Comparison of ENCODE assay signal across 13 cellular contexts in the genomic region with DNA sequence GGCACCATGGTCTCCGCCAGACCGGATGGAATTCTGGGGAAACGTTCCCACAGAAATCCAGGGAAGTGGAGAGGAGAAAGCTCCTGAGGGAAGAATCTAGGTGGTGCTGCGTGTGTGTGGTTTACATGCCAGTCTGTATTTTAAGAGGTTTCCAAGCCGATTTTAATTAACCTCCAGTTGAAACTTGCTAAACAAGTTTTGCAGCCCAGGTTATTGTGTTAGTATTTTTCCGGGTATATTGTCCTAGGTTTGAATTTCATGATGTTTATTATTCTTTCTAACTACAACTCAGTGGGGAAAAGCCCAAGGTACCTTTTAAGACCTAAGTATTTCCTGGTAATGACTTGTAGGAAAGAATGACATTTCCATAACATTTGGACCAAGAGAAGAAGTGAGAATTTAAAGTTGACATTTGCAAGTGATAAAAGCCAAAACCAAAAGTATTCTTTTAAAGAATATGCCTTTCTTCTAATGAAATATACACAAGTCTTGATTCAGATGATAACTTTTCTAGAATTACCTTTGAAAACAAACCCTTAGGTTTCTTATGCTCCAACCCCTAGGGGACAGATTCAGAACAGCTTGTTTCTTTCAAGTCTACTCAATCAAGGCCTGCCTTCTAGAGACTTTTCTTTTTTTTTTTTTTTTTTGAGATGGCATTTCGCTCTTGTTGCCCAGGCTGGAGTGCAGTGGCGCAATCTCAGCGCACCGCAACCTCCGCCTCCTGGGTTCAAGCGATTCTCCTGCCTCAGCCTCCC. TPM values are rescaled to one million over a fixed set of nuclear protein-coding genes. Genes with fewer than 3 reads are reported as not detected.
DNase-seq lines count a peak whose midpoint lies in the region; ATAC-seq and TF ChIP-seq lines count a peak whose summit lies in the region.
"Had no signal": no experiment of that assay in that cellular context is flagged by ENCODE, and none has a peak within 500 bp of the region (broad histone marks: within the 10 kb centered on the region; RNA-seq: fewer than 3 reads in every experiment).

No MANE protein-coding gene starts in this region.

- ATAC-seq in HG02840 (IDR thresholded peaks at IDR 0.05; ENCODE audit: low FRiP score, unreplicated experiment) = no peak
- ATAC-seq: activated T-cell treated with anti-CD3 and anti-CD28 coated beads, Interleukin-2, amount 50 U/mL, for 72 hours; GM12878; natural killer cell treated with Interleukin-12 subunit alpha and Interleukin-12 subunit beta and Interleukin-15 and Interleukin-18, amount 100 ng/mL, for 72 hours had no signal

- H3K4me3 ChIP-seq in choroid plexus epithelial cell (ENCODE audit: low read depth, low read length) = no peak overlapping the region
- H3K4me3 ChIP-seq: GM12878 had no signal

- H3K27me3 Mint-ChIP-seq in nephron progenitor cell (ENCODE audit: low read depth, poor library complexity) (peaks cover 3% of the 10 kb centered on the region), CD14-positive monocyte (ENCODE audit: low read depth in 3 of 3) (peaks cover 0 to 3% (median 0%) of the 10 kb centered on the region in 3 donors)

- no peak for TF ChIP-seq RAD21 in Ishikawa (IDR thresholded peaks at IDR 0.05; ENCODE audit: low read depth)

- intact Hi-C loops in CD14-positive monocyte (cut with micrococcal nuclease) = loop anchor here (10.0 kb wide), 2 partner anchors 47 to 257 kb away; partner anchors contain the start of gene EIF2S3 (in 1 of the 2)

- H3K27ac Mint-ChIP-seq in nephron progenitor cell = peak overlapping the region; percentile 73
- H3K27ac Mint-ChIP-seq in CD14-positive monocyte = no peak overlapping the region
- H3K27ac Mint-ChIP-seq: activated T-cell treated with anti-CD3 and anti-CD28 coated beads, Interleukin-2, amount 50 U/mL, for 72 hours; natural killer cell treated with Interleukin-12 subunit alpha and Interleukin-12 subunit beta and Interleukin-15 and Interleukin-18, amount 100 ng/mL, for 72 hours had no signal

- no peaks in the 10 kb centered on the region for H3K9me3 Mint-ChIP-seq in nephron progenitor cell
- H3K9me3 Mint-ChIP-seq in CD14-positive monocyte = peaks cover 0 to 4% (median 0%) of the 10 kb centered on the region in 7 donors
- H3K9me3 Mint-ChIP-seq: activated T-cell treated with anti-CD3 and anti-CD28 coated beads, Interleukin-2, amount 50 U/mL, for 72 hours; natural killer cell treated with Interleukin-12 subunit alpha and Interleukin-12 subunit beta and Interleukin-15 and Interleukin-18, amount 100 ng/mL, for 72 hours had no signal

- H3K36me3 Mint-ChIP-seq in nephron progenitor cell (ENCODE audit: low read depth) = no peaks in the 10 kb centered on the region
- H3K36me3 Mint-ChIP-seq in CD14-positive monocyte = no peaks in the 10 kb centered on the region
- H3K36me3 Mint-ChIP-seq: natural killer cell treated with Interleukin-12 subunit alpha and Interleukin-12 subunit beta and Interleukin-15 and Interleukin-18, amount 100 ng/mL, for 72 hours had no signal

- H3K4me3 Mint-ChIP-seq in nephron progenitor cell (no peak overlapping the region), CD14-positive monocyte (no peak overlapping the region)
- H3K4me3 Mint-ChIP-seq: activated T-cell treated with anti-CD3 and anti-CD28 coated beads, Interleukin-2, amount 50 U/mL, for 72 hours; natural killer cell treated with Interleukin-12 subunit alpha and Interleukin-12 subunit beta and Interleukin-15 and Interleukin-18, amount 100 ng/mL, for 72 hours had no signal

- DNase-seq in DMS153 (lab: John Stamatoyannopoulos, UW) (peak; percentile 67), choroid plexus epithelial cell (ENCODE audit: low read depth) (peak; percentile 16), nephron progenitor cell (no peak), SW480 (ENCODE audit: low spot score) (no peak), CD14-positive monocyte (ENCODE audit: low spot score) (no peak), NCI-H1930 (lab: John Stamatoyannopoulos, UW) (no peak)
- DNase-seq: activated T-cell treated with anti-CD3 and anti-CD28 coated beads, Interleukin-2, amount 50 U/mL, for 72 hours; hippocampal formation; stimulated activated CD4-positive, alpha-beta T cell treated with anti-CD3 and anti-CD28 coated beads, Interleukin-1b, Interleukin-23, amount 100 ng/mL, for 48 hours had no signal

- TF ChIP-seq CTCF in choroid plexus epithelial cell (conservative IDR thresholded peaks at IDR 0.05; ENCODE audit: low read depth, low read length) (no peak), nephron progenitor cell (IDR thresholded peaks at IDR 0.05) (no peak), CD14-positive monocyte (IDR thresholded peaks at IDR 0.05) (no peak)

- H3K4me1 Mint-ChIP-seq in nephron progenitor cell = peaks cover 72% of the 10 kb centered on the region
- peaks cover 9% of the 10 kb centered on the region for H3K4me1 Mint-ChIP-seq in CD14-positive monocyte

- peak; percentile 25; the same call in 1 of the 2 replicates for TF ChIP-seq EP300 in Ishikawa (IDR thresholded peaks at IDR 0.05; ENCODE audit: borderline replicate concordance)

TF ChIP-seq in Ishikawa, 13 proteins besides CTCF, POLR2A, EP300 and RAD21:
- no peak for TF ChIP-seq REST (IDR thresholded peaks at IDR 0.05; ENCODE audit: low read depth)
- TF ChIP-seq TAF1 (IDR thresholded peaks at IDR 0.05; ENCODE audit: low read depth) = no peak
- TF ChIP-seq ZBTB7A (IDR thresholded peaks at IDR 0.05; ENCODE audit: low read depth) = no peak
- TF ChIP-seq CEBPB (IDR thresholded peaks at IDR 0.05) = no peak
- 0 out of 2 replicates have a peak, but pooled peaks have one; percentile 11 for TF ChIP-seq TCF12 (IDR thresholded peaks at IDR 0.05; ENCODE audit: low read depth)
- TF ChIP-seq MAX (IDR thresholded peaks at IDR 0.05) = no peak
- TF ChIP-seq TEAD4 (IDR thresholded peaks at IDR 0.05) = peak; percentile 75
- TF ChIP-seq NFIC (IDR thresholded peaks at IDR 0.05) = 0 out of 2 replicates have a peak, but pooled peaks have one; percentile 15
- peak; percentile 62; the same call in 1 of the 2 replicates for TF ChIP-seq FOXM1 (IDR thresholded peaks at IDR 0.05; ENCODE audit: borderline replicate concordance, low read depth)
- no peak for TF ChIP-seq YY1 (IDR thresholded peaks at IDR 0.05; ENCODE audit: low read depth)
- no peak for TF ChIP-seq CREB1 (IDR thresholded peaks at IDR 0.05; ENCODE audit: low read depth)
- no peak for TF ChIP-seq EGR1 (IDR thresholded peaks at IDR 0.05)
- TF ChIP-seq, protein P1, sequence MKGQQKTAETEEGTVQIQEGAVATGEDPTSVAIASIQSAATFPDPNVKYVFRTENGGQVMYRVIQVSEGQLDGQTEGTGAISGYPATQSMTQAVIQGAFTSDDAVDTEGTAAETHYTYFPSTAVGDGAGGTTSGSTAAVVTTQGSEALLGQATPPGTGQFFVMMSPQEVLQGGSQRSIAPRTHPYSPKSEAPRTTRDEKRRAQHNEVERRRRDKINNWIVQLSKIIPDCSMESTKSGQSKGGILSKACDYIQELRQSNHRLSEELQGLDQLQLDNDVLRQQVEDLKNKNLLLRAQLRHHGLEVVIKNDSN (IDR thresholded peaks at IDR 0.05) = no peak

RNA-seq across cellular contexts. Expression of gene SAT1, which starts 14.6 kb away (rescaled TPM):
- 100 to 1,000 TPM; 897 to 970 TPM for polyA plus RNA-seq in CD14-positive monocyte

RNA-seq across cellular contexts. Expression of gene ACOT9, which starts 54.5 kb away (rescaled TPM):
- polyA plus RNA-seq in CD14-positive monocyte = 10 to 100 TPM; 49.2 to 51.8 TPM

Comparison
In these comparisons a context has a peak if more than half of its experiments do, and no peak if none do; other contexts are left out.
1. DNase-seq: peak in DMS153 (single experiment) and choroid plexus epithelial cell (single experiment); none in nephron progenitor cell (single experiment), SW480 (single experiment), CD14-positive monocyte (single experiment) and NCI-H1930 (0 of 2).